ENCODE assay signal across 9 cellular contexts in the genomic region with DNA sequence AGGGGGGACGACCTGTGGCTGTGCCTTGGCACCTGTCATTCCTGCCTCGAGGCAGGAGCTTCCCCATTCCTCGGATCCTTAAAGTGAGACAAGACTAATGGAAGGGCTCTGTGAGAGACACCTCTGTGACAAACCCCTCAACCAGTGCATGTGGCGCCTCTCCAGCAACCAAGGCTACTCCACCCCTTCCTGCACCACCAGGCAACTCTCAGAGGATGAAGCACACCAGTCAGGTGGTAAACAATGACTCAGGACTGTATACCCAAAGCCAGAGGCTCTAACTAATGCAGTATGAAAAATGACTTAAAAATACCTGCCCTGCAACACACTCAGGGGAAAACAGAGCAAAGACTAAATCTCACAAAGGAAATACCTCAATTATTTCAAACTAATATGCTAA.
DNase-seq lines count a peak whose midpoint lies in the region; TF ChIP-seq lines count a peak whose summit lies in the region.
"Had no signal": no experiment of that assay in that cellular context is flagged by ENCODE, and none has a peak within 500 bp of the region (broad histone marks: within the 10 kb centered on the region; RNA-seq: fewer than 3 reads in every experiment).

No MANE protein-coding gene starts in this region.

- no peak overlapping the region for H2AFZ ChIP-seq in mammary epithelial cell (ENCODE audit: low read depth, low read length)

- POLR2A ChIA-PET in activated CD4-positive, alpha-beta T cell treated with anti-CD3 and anti-CD28 coated beads, Interleukin-2, amount 10 ng/mL, durations not matched to agents 7 days and 5 days (lab: Charles Lee): no interaction called here

- TF ChIP-seq CTCF in mammary epithelial cell (conservative IDR thresholded peaks at IDR 0.05 in 1 of 2, IDR thresholded peaks at IDR 0.05 in 1 of 2; ENCODE audit: extremely low read depth in 1 of 2, insufficient read depth in 1 of 2, low read depth in 1 of 2, low read length in 2 of 2): no peak

- BruUV-seq in mammary epithelial cell (replicated peaks; lab: Mats Ljungman, UMichigan): no TSS peak

- no peaks in the 10 kb centered on the region for H3K27me3 ChIP-seq in mammary epithelial cell (ENCODE audit: insufficient read depth, low read length)

- H3K27ac Mint-ChIP-seq in activated CD4-positive, alpha-beta T cell treated with anti-CD3 and anti-CD28 coated beads, Interleukin-2, amount 10 ng/mL, durations not matched to agents 7 days and 5 days: peak overlapping the region; percentile 73
- H3K27ac Mint-ChIP-seq: stimulated activated naive CD8-positive, alpha-beta T cell treated with anti-CD3 and anti-CD28 coated beads, Interleukin-15, Interleukin-2, amounts not matched to agents 100 ng/mL and 50 ng/mL, for 24 hours had no signal

- no peak overlapping the region for H3K4me3 ChIP-seq in mammary epithelial cell (replicated peaks in 1 of 3; ENCODE audit: insufficient read depth in 1 of 3, low read depth in 2 of 3, low read length in 3 of 3)

- H3K27me3 Mint-ChIP-seq in activated CD4-positive, alpha-beta T cell treated with anti-CD3 and anti-CD28 coated beads, Interleukin-2, amount 10 ng/mL, durations not matched to agents 7 days and 5 days: no peaks in the 10 kb centered on the region
- H3K27me3 Mint-ChIP-seq: stimulated activated naive CD8-positive, alpha-beta T cell treated with anti-CD3 and anti-CD28 coated beads, Interleukin-15, Interleukin-2, amounts not matched to agents 100 ng/mL and 50 ng/mL, for 24 hours had no signal

- H3K9me3 ChIP-seq in KOPT-K1 (ENCODE audit: insufficient read depth, low read length, poor library complexity, severe bottlenecking) (no peaks in the 10 kb centered on the region), mammary epithelial cell (replicated peaks; ENCODE audit: insufficient read depth, low read length) (no peaks in the 10 kb centered on the region)

- H3K4me1 ChIP-seq in mammary epithelial cell (ENCODE audit: insufficient read depth, low read length): peaks cover 37% of the 10 kb centered on the region

- no peaks in the 10 kb centered on the region for H3K79me2 ChIP-seq in mammary epithelial cell (ENCODE audit: insufficient read depth, low read length)

- H3K4me3 Mint-ChIP-seq in activated CD4-positive, alpha-beta T cell treated with anti-CD3 and anti-CD28 coated beads, Interleukin-2, amount 10 ng/mL, durations not matched to agents 7 days and 5 days: no peak overlapping the region
- H3K4me3 Mint-ChIP-seq: stimulated activated naive CD8-positive, alpha-beta T cell treated with anti-CD3 and anti-CD28 coated beads, Interleukin-15, Interleukin-2, amounts not matched to agents 100 ng/mL and 50 ng/mL, for 24 hours had no signal

- H3K4me2 ChIP-seq in mammary epithelial cell (ENCODE audit: insufficient read depth, low read depth, low read length): no peak overlapping the region

- WGBS in mammary epithelial cell (ENCODE audit: low coverage, missing lambda C conversion rate): 21% methylated on average over 4 of the region's 4 CpGs

- H3K36me3 Mint-ChIP-seq in activated CD4-positive, alpha-beta T cell treated with anti-CD3 and anti-CD28 coated beads, Interleukin-2, amount 10 ng/mL, durations not matched to agents 7 days and 5 days (ENCODE audit: low read depth): peaks cover 11% of the 10 kb centered on the region

- in situ Hi-C loops in mammary epithelial cell (cut with MboI; ENCODE audit: low sequenced_read_pairs in 2 of 2): no loop called here
- in situ Hi-C loops in ACHN (cut with HindIII; ENCODE audit: low pct_ligation_motif_present, low pct_unique_long_range_greater_than_20kb, low sequenced_read_pairs): no loop called here

- no peaks in the 10 kb centered on the region for H4K20me1 ChIP-seq in mammary epithelial cell (ENCODE audit: insufficient read depth, low read length)

- dilution Hi-C loops in mammary epithelial cell (cut with HindIII; ENCODE audit: low sequenced_read_pairs): no loop called here

- peak; percentile 60 for DNase-seq in activated CD4-positive, alpha-beta T cell treated with anti-CD3 and anti-CD28 coated beads, Interleukin-2, amount 10 ng/mL, durations not matched to agents 7 days and 5 days
- peak; percentile 65 for DNase-seq in mammary epithelial cell
- DNase-seq in stimulated activated CD8-positive, alpha-beta memory T cell treated with anti-CD3 and anti-CD28 coated beads, Interleukin-4, amount 100 ng/mL, for 48 hours: peak; percentile 44
- DNase-seq in NCI-H146 treated with DMSO at 0.1 percent for 48 hours (lab: John Stamatoyannopoulos, UW; ENCODE audit: unreplicated experiment): no peak
- no peak for DNase-seq in NCI-H1436 treated with DMSO at 0.1 percent for 48 hours (lab: John Stamatoyannopoulos, UW)
- no peak for DNase-seq in ACHN
- DNase-seq: NCI-H2029 had no signal

- H3K27ac ChIP-seq in KOPT-K1 (ENCODE audit: low read depth, low read length, poor library complexity, severe bottlenecking) (peak overlapping the region; percentile 96), mammary epithelial cell (ENCODE audit: insufficient read depth, low read depth, low read length) (no peak overlapping the region)

- CTCF ChIA-PET in activated CD4-positive, alpha-beta T cell treated with anti-CD3 and anti-CD28 coated beads, Interleukin-2, amount 10 ng/mL, durations not matched to agents 7 days and 5 days (lab: Charles Lee): interaction anchor here (1.3 kb wide), 1 partner anchor 8 kb away, joined by 3 read pairs; no protein-coding TSS in a partner anchor
- CTCF ChIA-PET in mammary epithelial cell (lab: Charles Lee; ENCODE audit: low non-redundant PET): no interaction called here

- no peaks in the 10 kb centered on the region for H3K36me3 ChIP-seq in KOPT-K1 (ENCODE audit: insufficient read depth, low read length)
- H3K36me3 ChIP-seq in mammary epithelial cell (ENCODE audit: insufficient read depth, low read length): no peaks in the 10 kb centered on the region

- no peak overlapping the region for H3K9ac ChIP-seq in mammary epithelial cell (ENCODE audit: insufficient read depth, low read length)

- peaks cover 68% of the 10 kb centered on the region for H3K4me1 Mint-ChIP-seq in activated CD4-positive, alpha-beta T cell treated with anti-CD3 and anti-CD28 coated beads, Interleukin-2, amount 10 ng/mL, durations not matched to agents 7 days and 5 days

- intact Hi-C loops in mammary epithelial cell (cut with micrococcal nuclease): no loop called here

- H3K9me3 Mint-ChIP-seq in activated CD4-positive, alpha-beta T cell treated with anti-CD3 and anti-CD28 coated beads, Interleukin-2, amount 10 ng/mL, durations not matched to agents 7 days and 5 days: peaks cover 5% of the 10 kb centered on the region

Comparison
In these comparisons a context has a peak if more than half of its experiments do, and no peak if none do; other contexts are left out.
1. DNase-seq: peak in activated CD4-positive, alpha-beta T cell treated with anti-CD3 and anti-CD28 coated beads, Interleukin-2, amount 10 ng/mL, durations not matched to agents 7 days and 5 days (single experiment), mammary epithelial cell (single experiment) and stimulated activated CD8-positive, alpha-beta memory T cell treated with anti-CD3 and anti-CD28 coated beads, Interleukin-4, amount 100 ng/mL, for 48 hours (single experiment); none in NCI-H146 treated with DMSO at 0.1 percent for 48 hours (single experiment), NCI-H1436 treated with DMSO at 0.1 percent for 48 hours (single experiment) and ACHN (single experiment).